8 cellular contexts compared by ENCODE assay signal in genomic region chr1:17439250-17440073, GRCh38. TPM values are rescaled to one million over a fixed set of nuclear protein-coding genes. Genes with fewer than 3 reads are reported as not detected.
DNase-seq lines count a peak whose midpoint lies in the region; ATAC-seq and TF ChIP-seq lines count a peak whose summit lies in the region.

Gene RCC2, minus strand, starts transcription at chr1:17439677. Its CDS starts 1,163 bp downstream, at chr1:17438514.

- H3K79me2 ChIP-seq in neural cell (replicated peaks; ENCODE audit: insufficient read depth, low read length), result peaks cover 33% of the 10 kb centered on the region

- H3K9ac ChIP-seq in neural cell (ENCODE audit: low read length), result peak within 1 kb of the TSS; percentile 83

- H3K4me1 ChIP-seq in stomach, result peaks cover 12 to 48% (median 35%) of the 10 kb centered on the region in 4 donors

- TF ChIP-seq EP300 in neural cell (conservative IDR thresholded peaks at IDR 0.05; ENCODE audit: poor library complexity, severe bottlenecking), result no peak
- no peak for TF ChIP-seq EP300 in stomach (IDR thresholded peaks at IDR 0.05)

- H3K4me2 ChIP-seq in neural cell (ENCODE audit: low read length), result peak within 1 kb of the TSS; percentile 84

- H3F3A ChIP-seq in neural cell (ENCODE audit: insufficient read depth, low read length, poor library complexity, severe bottlenecking), result no peaks in the 10 kb centered on the region

- no peaks in the 10 kb centered on the region for H3K9me3 ChIP-seq in CD4-positive, alpha-beta T cell (ENCODE audit: control insufficient read depth, low read length)
- no peaks in the 10 kb centered on the region for H3K9me3 ChIP-seq in neural cell (ENCODE audit: low read length)
- no peaks in the 10 kb centered on the region for H3K9me3 ChIP-seq in stomach

- peak within 1 kb of the TSS; percentile 95 for H3K27ac Mint-ChIP-seq in CD4-positive, alpha-beta T cell

- H2AFZ ChIP-seq in neural cell (ENCODE audit: low read depth, low read length), result peak within 1 kb of the TSS; percentile 37

- peak within 1 kb of the TSS; percentile 98 for H3K4me3 Mint-ChIP-seq in CD4-positive, alpha-beta T cell

- peaks cover 33% of the 10 kb centered on the region for H3K36me3 Mint-ChIP-seq in CD4-positive, alpha-beta T cell (ENCODE audit: low read depth)

- peaks cover 5% of the 10 kb centered on the region for H3K36me3 ChIP-seq in neural cell (ENCODE audit: insufficient read depth, low read length)
- H3K36me3 ChIP-seq in stomach, result peaks cover 0 to 13% (median 8%) of the 10 kb centered on the region in 4 donors

- POLR2A ChIA-PET in CD4-positive, alpha-beta T cell (lab: Charles Lee), result interaction anchor here (1.3 to 1.8 kb wide), 2 partner anchors 11 to 535 kb away, joined by 3 to 6 read pairs; no protein-coding TSS in a partner anchor

- no peaks in the 10 kb centered on the region for H3K9me2 ChIP-seq in neural cell (ENCODE audit: insufficient read depth, low read length)

- no peak for TF ChIP-seq RAD21 in neural cell (conservative IDR thresholded peaks at IDR 0.05)

- no peak for TF ChIP-seq CTCF in CD4-positive, alpha-beta T cell (IDR thresholded peaks at IDR 0.05)
- TF ChIP-seq CTCF in fibroblast of villous mesenchyme (IDR thresholded peaks at IDR 0.05; ENCODE audit: insufficient read depth, low read depth, low read length) (no peak), neural cell (IDR thresholded peaks at IDR 0.05; ENCODE audit: poor library complexity, severe bottlenecking) (peak; percentile 29), stomach (IDR thresholded peaks at IDR 0.05) (no peak)

- H3K27me3 ChIP-seq in CD4-positive, alpha-beta T cell (ENCODE audit: control insufficient read depth, insufficient read depth, low read length), result no peaks in the 10 kb centered on the region
- H3K27me3 ChIP-seq in neural cell (ENCODE audit: insufficient read depth, low read depth, low read length) (peaks cover 11% of the 10 kb centered on the region), stomach (no peaks in the 10 kb centered on the region)

- H3K9me3 Mint-ChIP-seq in CD4-positive, alpha-beta T cell, result no peaks in the 10 kb centered on the region

- CTCF ChIA-PET in CD4-positive, alpha-beta T cell (lab: Charles Lee), result interaction anchor here (1.0 kb wide), 1 partner anchor 13 kb away, joined by 3 read pairs; no protein-coding TSS in a partner anchor

- H3K4me3 ChIP-seq in fibroblast of villous mesenchyme (ENCODE audit: low read depth, low read length), result peak within 1 kb of the TSS; percentile 84
- H3K4me3 ChIP-seq in neural cell (ENCODE audit: low read length), result peak within 1 kb of the TSS; percentile 91
- H3K4me3 ChIP-seq in stomach, result peak within 1 kb of the TSS; percentile 74 to 86 (median 80)

- TF ChIP-seq POLR2A in stomach (IDR thresholded peaks at IDR 0.05), result no peak

- WGBS in stomach, 5 donors, result 0 to 1% (median 0%) methylated on average over 64 to 75 of the region's 75 CpGs

- in situ Hi-C loops in KBM-7 (cut with MboI; ENCODE audit: low pct_unique_long_range_greater_than_20kb, low sequenced_read_pairs), result no loop called here

- intact Hi-C loops in CD4-positive, alpha-beta T cell (cut with DNase I, micrococcal nuclease), result loop anchor here (1.0 to 5.0 kb wide), 5 partner anchors 20 to 802 kb away; partner anchors contain the start of genes SDHB (in 2 of the 2) and ATP13A2 (in 1 of the 2)
- intact Hi-C loops in stomach (cut with DNase I; ENCODE audit: low total_unique reads), result no loop called here

- DNase-seq in CD4-positive, alpha-beta T cell, result peak; percentile 51 to 79 (median 66)
- DNase-seq in KBM-7 (peak; percentile 87), RPMI7951 (ENCODE audit: low read depth) (peak; percentile 83), fibroblast of villous mesenchyme (ENCODE audit: low read depth) (peak; percentile 88), stomach (peak; percentile 69)
- peak; percentile 91 for DNase-seq in activated effector memory CD4-positive, alpha-beta T cell treated with anti-CD3 and anti-CD28 coated beads, Interleukin-2, amount 50 U/mL, for 16 hours

- H3K27ac ChIP-seq in CD4-positive, alpha-beta T cell (ENCODE audit: low read depth, low read length), result peak within 1 kb of the TSS; percentile 78
- H3K27ac ChIP-seq in neural cell (ENCODE audit: low read length) (peak within 1 kb of the TSS; percentile 82), stomach (peak within 1 kb of the TSS; percentile 83 to 98 (median 90))

- peaks cover 45% of the 10 kb centered on the region for H3K4me1 Mint-ChIP-seq in CD4-positive, alpha-beta T cell (ENCODE audit: low read depth)

- no peaks in the 10 kb centered on the region for H3K27me3 Mint-ChIP-seq in CD4-positive, alpha-beta T cell

- ATAC-seq in CD4-positive, alpha-beta T cell (ENCODE audit: poor library complexity), result peak; percentile 77
- peak; percentile 33 for ATAC-seq in GM19438 (IDR thresholded peaks at IDR 0.05; ENCODE audit: low read depth, unreplicated experiment)

- H4K20me1 ChIP-seq in neural cell (ENCODE audit: insufficient read depth), result no peaks in the 10 kb centered on the region

TF ChIP-seq in neural cell, 6 proteins besides CTCF, POLR2A, EP300 and RAD21:
- TF ChIP-seq REST (IDR thresholded peaks at IDR 0.05; ENCODE audit: borderline replicate concordance) (no peak), MXI1 (conservative IDR thresholded peaks at IDR 0.05; ENCODE audit: poor library complexity, severe bottlenecking) (peak; percentile 96), TAF1 (IDR thresholded peaks at IDR 0.05; ENCODE audit: low read depth) (peak; percentile 35), POLR2AphosphoS5 (IDR thresholded peaks at IDR 0.05) (peak; percentile 35), EZH2 (IDR thresholded peaks at IDR 0.05; ENCODE audit: borderline replicate concordance, insufficient read depth, low read length, poor library complexity, severe bottlenecking) (no peak), SMC3 (conservative IDR thresholded peaks at IDR 0.05; ENCODE audit: poor library complexity) (no peak)

RNA-seq across cellular contexts. Expression of gene RCC2, which starts in this region (rescaled TPM):
- total RNA-seq in CD4-positive, alpha-beta T cell, result 10 to 100 TPM; 20.1 to 21.0 TPM
- 60.7 and 61.9 TPM in 2 replicates for total RNA-seq in RPMI7951 (2014; rRNA removed; shearing (Covaris generic))
- total RNA-seq in fibroblast of villous mesenchyme, result 59.9 and 74.7 TPM in 2 replicates
- polyA plus RNA-seq in neural cell, result 34.4 and 38.5 TPM in 2 replicates
- polyA minus RNA-seq in neural cell, result 31.8 and 33.6 TPM in 2 replicates
- 10 to 100 TPM; 15.8 to 73.6 (median 35.4) TPM for total RNA-seq in stomach
- 10 to 100 TPM; 16.0 to 29.1 (median 22.9) TPM for polyA plus RNA-seq in stomach

Comparison
In these comparisons a context has a peak if more than half of its experiments do, and no peak if none do; other contexts are left out.
1. Peak in every context shown above with its lines: DNase-seq, ATAC-seq, H3K4me3 ChIP-seq and H3K27ac ChIP-seq.